Comparison of ENCODE assay signal across 2 cellular contexts in the genomic region with DNA sequence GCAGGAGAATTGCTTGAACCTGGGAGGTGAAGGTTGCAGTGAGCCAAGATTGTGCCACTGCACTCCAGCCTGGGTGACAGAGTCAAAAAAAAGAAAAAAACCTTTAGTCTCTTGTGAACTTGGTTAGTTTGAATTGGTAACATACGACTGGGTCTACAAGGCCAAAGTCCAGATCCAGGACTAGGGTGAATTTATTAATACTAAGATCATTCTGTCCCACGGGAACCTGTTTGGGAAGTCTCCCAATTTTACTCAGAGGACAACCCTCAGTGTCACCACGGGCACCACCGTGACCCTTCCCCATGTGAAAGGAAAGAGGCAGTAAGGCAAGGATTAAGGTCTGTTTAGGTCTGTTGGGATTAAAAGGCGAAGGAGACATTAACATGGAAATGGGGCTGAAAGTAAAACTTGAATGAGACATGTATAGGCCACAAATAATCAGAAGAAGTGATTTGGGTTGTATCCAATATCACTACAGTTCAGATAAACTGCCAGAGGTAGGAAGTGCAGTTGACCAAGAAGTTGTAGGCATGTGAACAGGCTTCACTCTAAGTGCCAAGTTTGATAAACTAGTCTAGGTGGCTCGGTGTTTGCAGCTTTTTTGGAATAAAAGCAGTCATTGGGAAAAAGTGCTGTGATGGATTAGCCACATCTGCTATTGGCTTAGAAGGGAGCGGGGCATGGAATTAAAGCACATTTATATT.
TF ChIP-seq lines count a peak whose summit lies in the region.

No MANE protein-coding gene starts in this region.

TF ChIP-seq in GM23338, 12 proteins besides CTCF, POLR2A, EP300 and RAD21 (continued from another document and continues in another):
- TF ChIP-seq STAT1 (IDR thresholded peaks at IDR 0.05; ENCODE audit: unreplicated experiment) (no peak), EZH2 (IDR thresholded peaks at IDR 0.05; ENCODE audit: low read depth, unreplicated experiment) (no peak), CREB1 (CRISPR knock-in tag; IDR thresholded peaks at IDR 0.05; ENCODE audit: low read depth) (no peak), POLR2AphosphoS5 (IDR thresholded peaks at IDR 0.05; ENCODE audit: low read depth) (no peak), JUNB (IDR thresholded peaks at IDR 0.05; ENCODE audit: unreplicated experiment) (no peak), ZNF331 (CRISPR knock-in tag; IDR thresholded peaks at IDR 0.05; ENCODE audit: low read depth) (no peak), EZH2phosphoT487 (IDR thresholded peaks at IDR 0.05; ENCODE audit: unreplicated experiment) (no peak), ZNF114 (CRISPR knock-in tag; IDR thresholded peaks at IDR 0.05) (no peak)
- TF ChIP-seq, protein P1, sequence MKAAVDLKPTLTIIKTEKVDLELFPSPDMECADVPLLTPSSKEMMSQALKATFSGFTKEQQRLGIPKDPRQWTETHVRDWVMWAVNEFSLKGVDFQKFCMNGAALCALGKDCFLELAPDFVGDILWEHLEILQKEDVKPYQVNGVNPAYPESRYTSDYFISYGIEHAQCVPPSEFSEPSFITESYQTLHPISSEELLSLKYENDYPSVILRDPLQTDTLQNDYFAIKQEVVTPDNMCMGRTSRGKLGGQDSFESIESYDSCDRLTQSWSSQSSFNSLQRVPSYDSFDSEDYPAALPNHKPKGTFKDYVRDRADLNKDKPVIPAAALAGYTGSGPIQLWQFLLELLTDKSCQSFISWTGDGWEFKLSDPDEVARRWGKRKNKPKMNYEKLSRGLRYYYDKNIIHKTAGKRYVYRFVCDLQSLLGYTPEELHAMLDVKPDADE (IDR thresholded peaks at IDR 0.05), result no peak
- TF ChIP-seq, protein P2, sequence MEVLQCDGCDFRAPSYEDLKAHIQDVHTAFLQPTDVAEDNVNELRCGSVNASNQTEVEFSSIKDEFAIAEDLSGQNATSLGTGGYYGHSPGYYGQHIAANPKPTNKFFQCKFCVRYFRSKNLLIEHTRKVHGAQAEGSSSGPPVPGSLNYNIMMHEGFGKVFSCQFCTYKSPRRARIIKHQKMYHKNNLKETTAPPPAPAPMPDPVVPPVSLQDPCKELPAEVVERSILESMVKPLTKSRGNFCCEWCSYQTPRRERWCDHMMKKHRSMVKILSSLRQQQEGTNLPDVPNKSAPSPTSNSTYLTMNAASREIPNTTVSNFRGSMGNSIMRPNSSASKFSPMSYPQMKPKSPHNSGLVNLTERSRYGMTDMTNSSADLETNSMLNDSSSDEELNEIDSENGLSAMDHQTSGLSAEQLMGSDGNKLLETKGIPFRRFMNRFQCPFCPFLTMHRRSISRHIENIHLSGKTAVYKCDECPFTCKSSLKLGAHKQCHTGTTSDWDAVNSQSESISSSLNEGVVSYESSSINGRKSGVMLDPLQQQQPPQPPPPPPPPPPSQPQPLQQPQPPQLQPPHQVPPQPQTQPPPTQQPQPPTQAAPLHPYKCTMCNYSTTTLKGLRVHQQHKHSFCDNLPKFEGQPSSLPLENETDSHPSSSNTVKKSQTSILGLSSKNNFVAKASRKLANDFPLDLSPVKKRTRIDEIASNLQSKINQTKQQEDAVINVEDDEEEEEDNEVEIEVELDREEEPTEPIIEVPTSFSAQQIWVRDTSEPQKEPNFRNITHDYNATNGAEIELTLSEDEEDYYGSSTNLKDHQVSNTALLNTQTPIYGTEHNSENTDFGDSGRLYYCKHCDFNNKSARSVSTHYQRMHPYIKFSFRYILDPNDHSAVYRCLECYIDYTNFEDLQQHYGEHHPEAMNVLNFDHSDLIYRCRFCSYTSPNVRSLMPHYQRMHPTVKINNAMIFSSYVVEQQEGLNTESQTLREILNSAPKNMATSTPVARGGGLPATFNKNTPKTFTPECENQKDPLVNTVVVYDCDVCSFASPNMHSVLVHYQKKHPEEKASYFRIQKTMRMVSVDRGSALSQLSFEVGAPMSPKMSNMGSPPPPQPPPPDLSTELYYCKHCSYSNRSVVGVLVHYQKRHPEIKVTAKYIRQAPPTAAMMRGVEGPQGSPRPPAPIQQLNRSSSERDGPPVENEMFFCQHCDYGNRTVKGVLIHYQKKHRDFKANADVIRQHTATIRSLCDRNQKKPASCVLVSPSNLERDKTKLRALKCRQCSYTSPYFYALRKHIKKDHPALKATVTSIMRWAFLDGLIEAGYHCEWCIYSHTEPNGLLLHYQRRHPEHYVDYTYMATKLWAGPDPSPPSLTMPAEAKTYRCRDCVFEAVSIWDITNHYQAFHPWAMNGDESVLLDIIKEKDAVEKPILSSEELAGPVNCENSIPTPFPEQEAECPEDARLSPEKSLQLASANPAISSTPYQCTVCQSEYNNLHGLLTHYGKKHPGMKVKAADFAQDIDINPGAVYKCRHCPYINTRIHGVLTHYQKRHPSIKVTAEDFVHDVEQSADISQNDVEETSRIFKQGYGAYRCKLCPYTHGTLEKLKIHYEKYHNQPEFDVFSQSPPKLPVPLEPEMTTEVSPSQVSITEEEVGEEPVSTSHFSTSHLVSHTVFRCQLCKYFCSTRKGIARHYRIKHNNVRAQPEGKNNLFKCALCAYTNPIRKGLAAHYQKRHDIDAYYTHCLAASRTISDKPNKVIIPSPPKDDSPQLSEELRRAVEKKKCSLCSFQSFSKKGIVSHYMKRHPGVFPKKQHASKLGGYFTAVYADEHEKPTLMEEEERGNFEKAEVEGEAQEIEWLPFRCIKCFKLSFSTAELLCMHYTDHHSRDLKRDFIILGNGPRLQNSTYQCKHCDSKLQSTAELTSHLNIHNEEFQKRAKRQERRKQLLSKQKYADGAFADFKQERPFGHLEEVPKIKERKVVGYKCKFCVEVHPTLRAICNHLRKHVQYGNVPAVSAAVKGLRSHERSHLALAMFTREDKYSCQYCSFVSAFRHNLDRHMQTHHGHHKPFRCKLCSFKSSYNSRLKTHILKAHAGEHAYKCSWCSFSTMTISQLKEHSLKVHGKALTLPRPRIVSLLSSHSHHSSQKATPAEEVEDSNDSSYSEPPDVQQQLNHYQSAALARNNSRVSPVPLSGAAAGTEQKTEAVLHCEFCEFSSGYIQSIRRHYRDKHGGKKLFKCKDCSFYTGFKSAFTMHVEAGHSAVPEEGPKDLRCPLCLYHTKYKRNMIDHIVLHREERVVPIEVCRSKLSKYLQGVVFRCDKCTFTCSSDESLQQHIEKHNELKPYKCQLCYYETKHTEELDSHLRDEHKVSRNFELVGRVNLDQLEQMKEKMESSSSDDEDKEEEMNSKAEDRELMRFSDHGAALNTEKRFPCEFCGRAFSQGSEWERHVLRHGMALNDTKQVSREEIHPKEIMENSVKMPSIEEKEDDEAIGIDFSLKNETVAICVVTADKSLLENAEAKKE (CRISPR knock-in tag; IDR thresholded peaks at IDR 0.05), result no peak

TF ChIP-seq in endothelial cell of umbilical vein, 7 proteins besides CTCF, POLR2A, EP300 and RAD21:
- TF ChIP-seq JUN (IDR thresholded peaks at IDR 0.05; ENCODE audit: borderline replicate concordance, insufficient read depth, insufficient read length, low read depth), result no peak
- TF ChIP-seq, protein P3, sequence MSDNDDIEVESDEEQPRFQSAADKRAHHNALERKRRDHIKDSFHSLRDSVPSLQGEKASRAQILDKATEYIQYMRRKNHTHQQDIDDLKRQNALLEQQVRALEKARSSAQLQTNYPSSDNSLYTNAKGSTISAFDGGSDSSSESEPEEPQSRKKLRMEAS (IDR thresholded peaks at IDR 0.05; ENCODE audit: insufficient read depth, insufficient read length), result no peak
- TF ChIP-seq MYC (IDR thresholded peaks at IDR 0.05; ENCODE audit: low read depth, low read length), result no peak
- TF ChIP-seq EZH2 (IDR thresholded peaks at IDR 0.05; ENCODE audit: borderline replicate concordance, low read depth, low read length, severe bottlenecking), result no peak
- TF ChIP-seq POLR2AphosphoS5 (IDR thresholded peaks at IDR 0.05; ENCODE audit: insufficient read depth, low read depth, low read length), result no peak
- no peak for TF ChIP-seq FOS (IDR thresholded peaks at IDR 0.05; ENCODE audit: borderline replicate concordance, insufficient read depth, low read length)
- TF ChIP-seq GATA2 (IDR thresholded peaks at IDR 0.05; ENCODE audit: insufficient read depth, insufficient read length, low read depth, low read length), result no peak
